8 cellular contexts compared by ENCODE assay signal in the genomic region with DNA sequence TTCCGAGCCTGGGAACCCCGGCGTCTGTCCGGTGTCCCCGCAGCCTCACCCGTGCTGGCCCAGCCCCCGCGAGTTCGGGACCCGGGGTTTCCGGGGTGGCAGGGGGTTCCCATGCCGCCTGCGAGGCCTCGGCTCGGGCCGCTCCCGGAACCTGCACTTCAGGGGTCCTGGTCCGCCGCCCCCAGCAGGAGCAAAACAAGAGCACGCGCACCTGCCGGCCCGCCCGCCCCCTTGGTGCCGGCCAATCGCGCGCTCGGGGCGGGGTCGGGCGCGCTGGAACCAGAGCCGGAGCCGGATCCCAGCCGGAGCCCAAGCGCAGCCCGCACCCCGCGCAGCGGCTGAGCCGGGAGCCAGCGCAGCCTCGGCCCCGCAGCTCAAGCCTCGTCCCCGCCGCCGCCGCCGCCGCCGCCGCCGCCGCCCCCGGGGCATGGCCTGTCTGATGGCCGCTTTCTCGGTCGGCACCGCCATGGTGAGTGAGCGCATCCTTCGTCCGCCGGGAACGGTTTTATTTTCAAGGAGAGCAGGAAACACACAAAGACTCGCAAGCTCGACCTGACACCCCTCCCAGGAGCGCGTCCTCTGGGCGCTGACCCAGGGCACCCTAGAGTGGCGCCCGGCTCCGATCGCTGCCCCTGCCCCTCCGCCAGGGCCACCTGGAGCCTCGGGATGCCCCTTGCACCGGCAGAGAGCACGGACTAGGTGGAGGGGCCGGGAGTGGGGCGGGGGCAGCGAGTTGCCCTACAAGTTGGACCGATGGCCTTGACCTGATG. TPM values are rescaled to one million over a fixed set of nuclear protein-coding genes. Genes with fewer than 3 reads are reported as not detected.
DNase-seq lines count a peak whose midpoint lies in the region; ATAC-seq lines count a peak whose summit lies in the region.

TSS of gene ABCG1 (plus strand) at position 305 of the 770 bp plus-strand sequence. CDS start at position 428, 123 bp downstream.

- H3K27ac ChIP-seq in esophagus (ENCODE audit: low read depth in 2 of 2, low read length in 1 of 2): peak within 1 kb of the TSS; percentile 62 to 70
- peak within 1 kb of the TSS; percentile 67 for H3K27ac ChIP-seq in muscle layer of colon (ENCODE audit: low read depth, low read length)
- peak within 1 kb of the TSS; percentile 86 for H3K27ac ChIP-seq in thymus (ENCODE audit: low read depth)

- H3K9ac ChIP-seq in muscle layer of colon (ENCODE audit: low read length): peak within 1 kb of the TSS; percentile 73

- no peak for ATAC-seq in HG03097 (IDR thresholded peaks at IDR 0.05; ENCODE audit: low FRiP score, unreplicated experiment)

- H3K27me3 ChIP-seq in esophagus (ENCODE audit: control insufficient read depth in 1 of 2, insufficient read depth in 2 of 2, low read length in 2 of 2): no peaks in the 10 kb centered on the region
- H3K27me3 ChIP-seq in muscle layer of colon (ENCODE audit: control insufficient read depth in 1 of 2, insufficient read depth in 2 of 2, low read length in 2 of 2): no peaks in the 10 kb centered on the region
- no peaks in the 10 kb centered on the region for H3K27me3 ChIP-seq in thymus (ENCODE audit: control insufficient read depth, insufficient read depth)

- peaks cover 0 to 6% of the 10 kb centered on the region in 2 donors for H3K9me3 ChIP-seq in esophagus (ENCODE audit: control insufficient read depth in 2 of 2, insufficient read depth in 1 of 2, low read depth in 1 of 2, low read length in 1 of 2)
- no peaks in the 10 kb centered on the region for H3K9me3 ChIP-seq in muscle layer of colon (ENCODE audit: low read length)
- peaks cover 4% of the 10 kb centered on the region for H3K9me3 ChIP-seq in thymus (ENCODE audit: control insufficient read depth)

- H3K4me3 ChIP-seq in GM08714 (ENCODE audit: low read length) (peak within 1 kb of the TSS; percentile 45; the same call in 1 of the 2 replicates), esophagus (ENCODE audit: low read depth in 1 of 2, low read length in 2 of 2) (peak within 1 kb of the TSS; percentile 53 to 62), muscle layer of colon (ENCODE audit: low read depth in 1 of 2, low read length in 2 of 2) (peak within 1 kb of the TSS; percentile 85 to 89), thymus (ENCODE audit: low read length) (peak within 1 kb of the TSS; percentile 81)

- DNase-seq in NCI-H2029 treated with DMSO at 0.1 percent for 48 hours (lab: John Stamatoyannopoulos, UW): peak; percentile 9
- DNase-seq in activated CD8-positive, alpha-beta memory T cell treated with anti-CD3 and anti-CD28 coated beads, Interleukin-2, amount 50 U/mL, for 48 hours: peak; percentile 79
- DNase-seq in GOT3 (lab: John Stamatoyannopoulos, UW): no peak

- 0 to 1% methylated on average over 82 to 83 of the region's 83 CpGs for WGBS in esophagus, 2 donors
- WGBS in thymus: under 1% methylated on average over 83 of the region's 83 CpGs

- H3K36me3 ChIP-seq in esophagus (ENCODE audit: control insufficient read depth in 2 of 2, insufficient read depth in 2 of 2, low read length in 1 of 2) (no peaks in the 10 kb centered on the region), muscle layer of colon (ENCODE audit: insufficient read depth, low read length) (no peaks in the 10 kb centered on the region), thymus (ENCODE audit: control insufficient read depth, insufficient read depth) (peaks cover 5% of the 10 kb centered on the region)

- H3K4me1 ChIP-seq in esophagus (ENCODE audit: control insufficient read depth in 2 of 2, insufficient read depth in 2 of 2, low read length in 1 of 2) (no peaks in the 10 kb centered on the region), muscle layer of colon (ENCODE audit: insufficient read depth, low read length) (peaks cover 34% of the 10 kb centered on the region), thymus (ENCODE audit: control insufficient read depth, insufficient read depth, low read length) (peaks cover 31% of the 10 kb centered on the region)

RNA-seq across cellular contexts. Expression of gene ABCG1, which starts in this region (rescaled TPM):
- 1 to 10 TPM; 2.8 TPM for polyA plus RNA-seq in esophagus
- 28.8 TPM for polyA plus RNA-seq in thymus
